In the genomic region with DNA sequence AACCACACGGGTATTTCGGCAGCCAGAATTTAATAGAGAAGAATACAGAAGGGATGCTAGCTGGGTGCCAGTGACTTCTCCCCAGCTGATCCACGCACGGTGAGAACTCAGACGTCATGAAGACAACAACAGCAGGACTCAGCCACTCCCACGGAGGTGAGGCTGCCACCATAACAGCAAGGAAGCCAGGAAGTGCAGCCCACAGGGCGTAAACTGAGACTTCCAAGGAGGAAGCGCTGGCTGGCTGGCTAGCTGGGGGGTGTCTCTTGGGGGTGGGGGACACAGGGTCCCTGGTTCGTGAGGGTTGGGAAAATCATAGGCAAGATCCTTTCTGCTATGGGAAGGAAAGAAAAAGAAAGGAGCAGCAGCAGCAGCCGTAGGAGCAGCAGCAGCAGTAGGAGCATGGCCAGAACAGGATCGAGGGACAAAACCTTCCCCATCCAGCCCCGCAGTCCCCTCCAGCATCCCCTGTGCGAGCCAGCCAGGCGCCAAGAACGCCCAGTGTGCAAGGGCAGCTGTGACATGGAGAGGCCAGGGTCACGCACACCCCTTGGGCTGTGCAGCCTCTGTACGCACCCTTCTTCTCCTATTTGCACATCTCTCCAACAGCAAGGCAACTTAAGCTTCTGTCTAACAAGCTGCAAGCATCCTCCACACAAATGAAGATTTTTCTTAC, we compare ENCODE assay signal across 24 cellular contexts. TPM values are rescaled to one million over a fixed set of nuclear protein-coding genes. Genes with fewer than 3 reads are reported as not detected.
A peak's percentile ranks its signal among the peaks of the same experiment; 100 is the strongest.
DNase-seq lines count a peak whose midpoint lies in the region; ATAC-seq and TF ChIP-seq lines count a peak whose summit lies in the region.
"Had no signal": no experiment of that assay in that cellular context is flagged by ENCODE, and none has a peak within 500 bp of the region (broad histone marks: within the 10 kb centered on the region; RNA-seq: fewer than 3 reads in every experiment).

No MANE protein-coding gene starts in this region.

- TF ChIP-seq POLR2A in IMR-90 (IDR thresholded peaks at IDR 0.05; ENCODE audit: low read depth, low read length) (no peak), upper lobe of left lung (IDR thresholded peaks at IDR 0.05) (no peak)

- CTCF ChIA-PET in Caco-2 (lab: Charles Lee) (no interaction called here), IMR-90 (lab: Yijun Ruan, JAX) (no interaction called here)

- 0 out of 2 replicates have a peak overlapping the region, but pooled peaks have one; percentile 17 for H3K4me2 ChIP-seq in IMR-90 (ENCODE audit: low read depth, low read length)
- no peak overlapping the region for H3K4me2 ChIP-seq in trophoblast cell (ENCODE audit: low read length)
- H3K4me2 ChIP-seq: hepatocyte had no signal

- in situ Hi-C loops in IMR-90 (cut with MboI; ENCODE audit: low sequenced_read_pairs), result no loop called here

- H3K27ac Mint-ChIP-seq in Caco-2 (ENCODE audit: unreplicated experiment), result peak overlapping the region; percentile 69
- H3K27ac Mint-ChIP-seq: activated naive CD8-positive, alpha-beta T cell treated with anti-CD3 and anti-CD28 coated beads for 36 hours; activated T-cell treated with anti-CD3 and anti-CD28 coated beads, Interleukin-2, amount 50 U/mL, for 24 hours; CD4-positive, alpha-beta memory T cell; memory B cell; progenitor cell of endocrine pancreas; T-helper 1 cell treated with Interleukin-12 subunit alpha and Interleukin-12 subunit beta and Interleukin-4 antibody, amounts not matched to agents 30 μg/mL and 1 μg/mL, for 36 hours had no signal

- no peak for TF ChIP-seq EP300 in upper lobe of left lung (IDR thresholded peaks at IDR 0.05)

- no peaks in the 10 kb centered on the region for H3K27me3 Mint-ChIP-seq in Caco-2 (ENCODE audit: insufficient read depth, unreplicated experiment)

- H3K18ac ChIP-seq in IMR-90 (ENCODE audit: low read depth, low read length), result peak overlapping the region; percentile 62; the same call in 1 of the 2 replicates
- peak overlapping the region; percentile 43 for H3K18ac ChIP-seq in trophoblast cell (ENCODE audit: low read length)

- H3K14ac ChIP-seq in IMR-90 (replicated peaks; ENCODE audit: low read depth, low read length), result peak overlapping the region; percentile 62; the same call in 1 of the 2 replicates
- H3K14ac ChIP-seq in trophoblast cell (ENCODE audit: low read length), result peak overlapping the region; percentile 39

- peak overlapping the region; percentile 88 for H2AK5ac ChIP-seq in IMR-90 (ENCODE audit: low read depth, low read length)
- peak overlapping the region; percentile 80 for H2AK5ac ChIP-seq in trophoblast cell (ENCODE audit: low read length)

- H3K79me1 ChIP-seq in IMR-90 (ENCODE audit: low read depth in 1 of 2, low read length in 2 of 2), result no peaks in the 10 kb centered on the region
- H3K79me1 ChIP-seq in trophoblast cell (ENCODE audit: low read length), result peaks cover 12% of the 10 kb centered on the region

- H3K23ac ChIP-seq in IMR-90 (ENCODE audit: low read depth, low read length), result peak overlapping the region; percentile 80; the same call in 1 of the 2 replicates
- no peak overlapping the region for H3K23ac ChIP-seq in trophoblast cell (ENCODE audit: low read length)

- TF ChIP-seq RAD21 in IMR-90 (IDR thresholded peaks at IDR 0.05; ENCODE audit: low read length), result no peak

- peak overlapping the region; percentile 77 for H2BK120ac ChIP-seq in IMR-90 (ENCODE audit: low read depth, low read length)
- peak overlapping the region; percentile 28 for H2BK120ac ChIP-seq in trophoblast cell (ENCODE audit: insufficient read depth, low read length, poor library complexity)

- H3K9ac ChIP-seq in IMR-90 (ENCODE audit: low read depth, low read length) (peak overlapping the region; percentile 27; the same call in 1 of the 2 replicates), trophoblast cell (ENCODE audit: low read length) (no peak overlapping the region)

- H2AK9ac ChIP-seq in IMR-90 (replicated peaks; ENCODE audit: low read depth, low read length, poor library complexity), result peak overlapping the region; percentile 18

- H4K8ac ChIP-seq in IMR-90 (ENCODE audit: low read depth in 2 of 2, low read length in 2 of 2) (peak overlapping the region in 1 of 2 experiments; percentile 24; a peak in 1 of 4 replicates), trophoblast cell (ENCODE audit: low read depth, low read length) (peak overlapping the region; percentile 11)

- H2BK15ac ChIP-seq in IMR-90 (ENCODE audit: low read depth, low read length), result peak overlapping the region; percentile 62; the same call in 2 of the 3 replicates

- H3K36me3 ChIP-seq in Caco-2 (ENCODE audit: control insufficient read depth, insufficient read depth, low read length), result no peaks in the 10 kb centered on the region
- no peaks in the 10 kb centered on the region for H3K36me3 ChIP-seq in IMR-90 (ENCODE audit: control insufficient read depth, insufficient read depth, low read length)
- H3K36me3 ChIP-seq in trophoblast cell (ENCODE audit: control insufficient read depth in 1 of 2, insufficient read depth in 2 of 2, low read length in 2 of 2), result no peaks in the 10 kb centered on the region
- H3K36me3 ChIP-seq in upper lobe of left lung, result no peaks in the 10 kb centered on the region

- H3K27ac ChIP-seq in IMR-90 (ENCODE audit: insufficient read depth, low read length) (no peak overlapping the region), trophoblast cell (ENCODE audit: low read depth, low read length) (no peak overlapping the region), upper lobe of left lung (no peak overlapping the region)
- H3K27ac ChIP-seq: hepatocyte had no signal

- H3K4me3 ChIP-seq in Caco-2 (ENCODE audit: low read depth, low read length), result no peak overlapping the region
- H3K4me3 ChIP-seq in IMR-90 (ENCODE audit: insufficient read depth, low read depth, low read length), result no peak overlapping the region
- H3K4me3 ChIP-seq in trophoblast cell (ENCODE audit: low read depth, low read length), result no peak overlapping the region
- no peak overlapping the region for H3K4me3 ChIP-seq in upper lobe of left lung
- H3K4me3 ChIP-seq: hepatocyte had no signal

- H3K4ac ChIP-seq in IMR-90 (ENCODE audit: low read depth, low read length), result peak overlapping the region; percentile 75
- no peak overlapping the region for H3K4ac ChIP-seq in trophoblast cell (ENCODE audit: low read depth, low read length)

- H3K4me1 Mint-ChIP-seq in Caco-2 (ENCODE audit: low read depth, unreplicated experiment), result peaks cover 27% of the 10 kb centered on the region
- H3K4me1 Mint-ChIP-seq: activated naive CD8-positive, alpha-beta T cell treated with anti-CD3 and anti-CD28 coated beads for 36 hours; CD4-positive, alpha-beta memory T cell; memory B cell had no signal

- H2BK12ac ChIP-seq in trophoblast cell (ENCODE audit: low read length), result peak overlapping the region; percentile 56

- H3K4me1 ChIP-seq in Caco-2, result peaks cover 32% of the 10 kb centered on the region
- peaks cover 32% of the 10 kb centered on the region for H3K4me1 ChIP-seq in IMR-90 (ENCODE audit: control insufficient read depth, insufficient read depth, low read length)
- H3K4me1 ChIP-seq in trophoblast cell (ENCODE audit: control insufficient read depth in 1 of 2, insufficient read depth in 2 of 2, low read length in 2 of 2), result peaks cover 24 to 26% of the 10 kb centered on the region in 2 experiments
- no peaks in the 10 kb centered on the region for H3K4me1 ChIP-seq in upper lobe of left lung

- TF ChIP-seq CTCF in Caco-2 (IDR thresholded peaks at IDR 0.05; ENCODE audit: insufficient read depth in 1 of 2, low read depth in 1 of 2, low read length in 1 of 2, severe bottlenecking in 1 of 2, unreplicated experiment in 1 of 2) (no peak), IMR-90 (conservative IDR thresholded peaks at IDR 0.05; ENCODE audit: low read depth, low read length) (no peak), upper lobe of left lung (IDR thresholded peaks at IDR 0.05) (no peak)

- ATAC-seq in IMR-90 (ENCODE audit: low read depth) (no peak), upper lobe of left lung (ENCODE audit: low FRiP score in 2 of 2) (no peak), HG03196 (IDR thresholded peaks at IDR 0.05; ENCODE audit: unreplicated experiment) (no peak)
- ATAC-seq: naive thymus-derived CD8-positive, alpha-beta T cell; PC-3 had no signal

- dilution Hi-C loops in IMR-90 (cut with HindIII; ENCODE audit: low sequenced_read_pairs, unreplicated experiment), result no loop called here

- peaks cover 11% of the 10 kb centered on the region for H3K9me3 Mint-ChIP-seq in Caco-2 (ENCODE audit: unreplicated experiment)
- H3K9me3 Mint-ChIP-seq: activated naive CD8-positive, alpha-beta T cell treated with anti-CD3 and anti-CD28 coated beads for 36 hours; activated T-cell treated with anti-CD3 and anti-CD28 coated beads, Interleukin-2, amount 50 U/mL, for 24 hours; memory B cell had no signal

- H2BK20ac ChIP-seq in IMR-90 (ENCODE audit: low read depth, low read length), result peak overlapping the region; percentile 65

- no peak overlapping the region for H3K4me3 Mint-ChIP-seq in Caco-2 (ENCODE audit: unreplicated experiment)
- H3K4me3 Mint-ChIP-seq: activated naive CD8-positive, alpha-beta T cell treated with anti-CD3 and anti-CD28 coated beads for 36 hours; activated T-cell treated with anti-CD3 and anti-CD28 coated beads, Interleukin-2, amount 50 U/mL, for 24 hours; memory B cell; naive thymus-derived CD8-positive, alpha-beta T cell; T-helper 1 cell treated with Interleukin-12 subunit alpha and Interleukin-12 subunit beta and Interleukin-4 antibody, amounts not matched to agents 30 μg/mL and 1 μg/mL, for 36 hours had no signal

- POLR2A ChIA-PET in Caco-2 (lab: Charles Lee) (interaction anchor here (0.7 kb wide), 1 partner anchor 18 kb away, joined by 3 read pairs; no protein-coding TSS in a partner anchor), IMR-90 (lab: Charles Lee; ENCODE audit: unreplicated experiment) (no interaction called here)

- no TSS peak for BruUV-seq in Caco-2 (replicated peaks; lab: Mats Ljungman, UMichigan)
- no TSS peak for BruUV-seq in IMR-90 (replicated peaks; lab: Mats Ljungman, UMichigan)

- H3K9me3 ChIP-seq in Caco-2, result no peaks in the 10 kb centered on the region
- no peaks in the 10 kb centered on the region for H3K9me3 ChIP-seq in IMR-90 (ENCODE audit: control insufficient read depth, insufficient read depth, low read length)
- H3K9me3 ChIP-seq in trophoblast cell (ENCODE audit: insufficient read depth, low read depth, low read length), result no peaks in the 10 kb centered on the region
- H3K9me3 ChIP-seq in upper lobe of left lung, result no peaks in the 10 kb centered on the region

- H3K36me3 Mint-ChIP-seq in Caco-2 (ENCODE audit: insufficient read depth, unreplicated experiment), result peaks cover 7% of the 10 kb centered on the region
- H3K36me3 Mint-ChIP-seq: activated naive CD8-positive, alpha-beta T cell treated with anti-CD3 and anti-CD28 coated beads for 36 hours; CD4-positive, alpha-beta memory T cell; memory B cell; naive thymus-derived CD8-positive, alpha-beta T cell had no signal

- no peaks in the 10 kb centered on the region for H3K27me3 ChIP-seq in Caco-2 (replicated peaks; ENCODE audit: control insufficient read depth, insufficient read depth, low read length)
- no peaks in the 10 kb centered on the region for H3K27me3 ChIP-seq in IMR-90 (ENCODE audit: control insufficient read depth, insufficient read depth, low read length)
- no peaks in the 10 kb centered on the region for H3K27me3 ChIP-seq in trophoblast cell (ENCODE audit: insufficient read depth, low read length)
- H3K27me3 ChIP-seq in upper lobe of left lung, result no peaks in the 10 kb centered on the region
- H3K27me3 ChIP-seq: hepatocyte had no signal

- H3K9me1 ChIP-seq in IMR-90 (ENCODE audit: insufficient read depth, low read length), result peaks cover 14% of the 10 kb centered on the region

- WGBS in IMR-90 (ENCODE audit: extremely low coverage in 2 of 2, insufficient read length in 1 of 2), 2 experiments, result 73% methylated on average over 6 of the region's 17 CpGs; no CpG with 5 or more reads in 1 of the 2 experiments
- WGBS in trophoblast cell (ENCODE audit: extremely low coverage, insufficient coverage, insufficient read length), result no CpG with 5 or more reads among the region's 17 CpGs
- WGBS in upper lobe of left lung, 2 donors, result 53 to 55% methylated on average over 12 to 17 of the region's 17 CpGs

- no peak overlapping the region for H4K12ac ChIP-seq in trophoblast cell (ENCODE audit: low read depth, low read length)

- H3K56ac ChIP-seq in IMR-90 (ENCODE audit: extremely low read depth, insufficient read depth, low read length), result no peak overlapping the region

- DNase-seq in Caco-2, result peak in 1 of 2 experiments; percentile 22
- DNase-seq in IMR-90, result no peak
- DNase-seq in islet precursor cell, result peak; percentile 57
- no peak for DNase-seq in trophoblast cell
- DNase-seq in upper lobe of left lung, result no peak
- no peak for DNase-seq in NCI-H146 (lab: John Stamatoyannopoulos, UW)
- DNase-seq: activated CD4-positive, alpha-beta T cell treated with anti-CD3 and anti-CD28 coated beads, Interleukin-2, amount 50 U/mL, for 4 hours; activated naive CD8-positive, alpha-beta T cell treated with anti-CD3 and anti-CD28 coated beads for 36 hours; activated T-cell treated with anti-CD3 and anti-CD28 coated beads, Interleukin-2, amount 50 U/mL, for 24 hours; CD4-positive, alpha-beta memory T cell; cortex of kidney; NCI-H1436 treated with DMSO at 0.1 percent for 48 hours; NCI-H2171 treated with DMSO at 0.1 percent for 48 hours; NCI-H748 treated with DMSO at 0.1 percent for 48 hours; small intestine; stimulated activated CD4-positive, alpha-beta T cell treated with anti-CD3 and anti-CD28 coated beads, Interleukin-4, amount 100 ng/mL, for 1 hour had no signal

- H2BK5ac ChIP-seq in IMR-90 (ENCODE audit: low read depth, low read length, poor library complexity, severe bottlenecking) (no peak overlapping the region), trophoblast cell (ENCODE audit: low read depth, low read length, poor library complexity) (no peak overlapping the region)

- no peaks in the 10 kb centered on the region for H4K20me1 ChIP-seq in IMR-90 (ENCODE audit: insufficient read depth, low read length)

- peak overlapping the region; percentile 57 for H4K91ac ChIP-seq in IMR-90 (ENCODE audit: insufficient read depth, low read depth, low read length)
- peak overlapping the region; percentile 21 for H4K91ac ChIP-seq in trophoblast cell (ENCODE audit: low read depth, low read length)

- H4K5ac ChIP-seq in IMR-90 (ENCODE audit: low read depth, low read length), result peak overlapping the region; percentile 45; the same call in 1 of the 2 replicates

- intact Hi-C loops in Caco-2 (cut with micrococcal nuclease; ENCODE audit: unreplicated experiment) (no loop called here), IMR-90 (cut with micrococcal nuclease) (no loop called here)

- no peaks in the 10 kb centered on the region for H3K79me2 ChIP-seq in trophoblast cell (ENCODE audit: control insufficient read depth, insufficient read depth, low read length, poor library complexity)
- H3K79me2 ChIP-seq: hepatocyte had no signal

- H2AFZ ChIP-seq in IMR-90 (replicated peaks; ENCODE audit: low read length, poor library complexity) (peak overlapping the region; percentile 72), trophoblast cell (ENCODE audit: insufficient read depth, low read length, poor library complexity) (peak overlapping the region; percentile 23)
- H2AFZ ChIP-seq: hepatocyte had no signal

RNA-seq across cellular contexts. Expression of a gene that starts 49.6 kb away (rescaled TPM):
- total RNA-seq in Caco-2 (2022), result 175 and 177 TPM in 2 replicates
- 0.83 and 1.6 TPM in 2 replicates for total RNA-seq in IMR-90 (2012; rRNA removed)
- polyA plus RNA-seq in IMR-90 (2012; rRNA removed), result 2.2 and 2.8 TPM in 2 replicates
- 0.53 and 1.1 TPM in 2 replicates for polyA plus RNA-seq in IMR-90 (2012; cell fraction: cytosol; rRNA removed)
- polyA plus RNA-seq in IMR-90 (2012; cell fraction: nucleus; rRNA removed; ENCODE audit: low replicate concordance), result 7.0 and 7.7 TPM in 2 replicates
- polyA plus RNA-seq in trophoblast cell (2013), result 20.8 and 21.4 TPM in 2 replicates
- total RNA-seq in upper lobe of left lung, result 100 to 1,000 TPM in 2 of 6 donors, 10 to 100 TPM in 4; 43.6 to 277 (median 75.5) TPM
- total RNA-seq: activated naive CD8-positive, alpha-beta T cell treated with anti-CD3 and anti-CD28 coated beads for 36 hours; CD4-positive, alpha-beta memory T cell; endothelial cell of umbilical vein; naive thymus-derived CD8-positive, alpha-beta T cell had no signal
- polyA plus RNA-seq: CD4-positive, alpha-beta memory T cell; endothelial cell of umbilical vein; naive thymus-derived CD8-positive, alpha-beta T cell had no signal

Comparison
In these comparisons a context has a peak if more than half of its experiments do, and no peak if none do; other contexts are left out.
1. RNA of a gene that starts 49.6 kb away (total RNA-seq): 175 to 177 TPM in Caco-2 and 43.6 to 277 TPM in upper lobe of left lung; 0.83 to 1.6 TPM in IMR-90; every median in the first group is over 10 times any median in the second.